In genomic region chr17:14299261-14300093, GRCh38 we compare ENCODE assay signal across 1 cellular context.
A peak's percentile ranks its signal among the peaks of the same experiment; 100 is the strongest.
TF ChIP-seq lines count a peak whose summit lies in the region.

No MANE protein-coding gene starts in this region.

TF ChIP-seq in HepG2, 621 proteins besides CTCF, POLR2A, EP300 and RAD21 (continued from another document and continues in another):
- TF ChIP-seq PAXIP1 (CRISPR knock-in tag; conservative IDR thresholded peaks at IDR 0.05) (peak; percentile 35; the same call in 1 of the 2 replicates), TMF1 (CRISPR knock-in tag; IDR thresholded peaks at IDR 0.05; ENCODE audit: low read depth) (no peak), SNAPC4 (CRISPR knock-in tag; IDR thresholded peaks at IDR 0.05) (peak; percentile 69; the same call in 1 of the 2 replicates), ZSCAN22 (CRISPR knock-in tag; IDR thresholded peaks at IDR 0.05) (no peak), GATAD2A (CRISPR knock-in tag; IDR thresholded peaks at IDR 0.05) (peak; percentile 61; the same call in 1 of the 2 replicates), PRDM10 (CRISPR knock-in tag; IDR thresholded peaks at IDR 0.05; ENCODE audit: low read depth) (no peak), PBX2 (CRISPR knock-in tag; IDR thresholded peaks at IDR 0.05) (peak; percentile 63), ZNF329 (CRISPR knock-in tag; IDR thresholded peaks at IDR 0.05; ENCODE audit: low read depth) (no peak), SAP130 (CRISPR knock-in tag; IDR thresholded peaks at IDR 0.05; ENCODE audit: low read depth) (peak; percentile 74; the same call in 1 of the 2 replicates), RXRA (CRISPR knock-in tag; IDR thresholded peaks at IDR 0.05) (peak; percentile 61), NONO (IDR thresholded peaks at IDR 0.05) (no peak), NONO (CRISPR knock-in tag; conservative IDR thresholded peaks at IDR 0.05) (peak; percentile 77), ZNF142 (CRISPR knock-in tag; IDR thresholded peaks at IDR 0.05) (peak; percentile 96; the same call in 1 of the 2 replicates), ZFP36 (IDR thresholded peaks at IDR 0.05; ENCODE audit: borderline replicate concordance, low read depth, low read length, partially characterized antibody) (no peak), NFE2L1 (CRISPR knock-in tag; IDR thresholded peaks at IDR 0.05; ENCODE audit: borderline replicate concordance) (no peak), ZNF891 (CRISPR knock-in tag; IDR thresholded peaks at IDR 0.05) (no peak), SNAI1 (CRISPR knock-in tag; IDR thresholded peaks at IDR 0.05; ENCODE audit: borderline replicate concordance) (peak; percentile 81; the same call in 1 of the 2 replicates), PRMT3 (CRISPR knock-in tag; IDR thresholded peaks at IDR 0.05; ENCODE audit: borderline replicate concordance, low read depth) (no peak), ATF1 (CRISPR knock-in tag; IDR thresholded peaks at IDR 0.05) (no peak), ZFY (CRISPR knock-in tag; IDR thresholded peaks at IDR 0.05) (no peak; the same call in none of the 2 replicates), ZBTB8A (CRISPR knock-in tag; IDR thresholded peaks at IDR 0.05; ENCODE audit: borderline replicate concordance, low read depth) (no peak), ZNF207 (IDR thresholded peaks at IDR 0.05; ENCODE audit: borderline replicate concordance) (no peak), PLRG1 (conservative IDR thresholded peaks at IDR 0.05) (no peak), ZMAT3 (CRISPR knock-in tag; conservative IDR thresholded peaks at IDR 0.05) (0 out of 2 replicates have a peak, but pooled peaks have one; percentile 48), ZFX (CRISPR knock-in tag; IDR thresholded peaks at IDR 0.05; ENCODE audit: low read depth) (peak; percentile 61; the same call in 1 of the 2 replicates), SAFB2 (CRISPR knock-in tag; IDR thresholded peaks at IDR 0.05; ENCODE audit: borderline replicate concordance, low read depth) (no peak), ARID3A (IDR thresholded peaks at IDR 0.05; ENCODE audit: low read depth, low read length) (no peak), ZNF768 (CRISPR knock-in tag; IDR thresholded peaks at IDR 0.05) (peak; percentile 50; the same call in 1 of the 2 replicates), SOX5 (CRISPR knock-in tag; IDR thresholded peaks at IDR 0.05; ENCODE audit: borderline replicate concordance) (peak; percentile 19; the same call in 1 of the 2 replicates), HNRNPLL (IDR thresholded peaks at IDR 0.05; ENCODE audit: low read depth, low read length, poor library complexity, severe bottlenecking) (peak; percentile 86), ZNF451 (CRISPR knock-in tag; IDR thresholded peaks at IDR 0.05) (peak; percentile 36; the same call in 1 of the 2 replicates), PHF20 (CRISPR knock-in tag; IDR thresholded peaks at IDR 0.05) (peak; percentile 45), ZBTB21 (CRISPR knock-in tag; IDR thresholded peaks at IDR 0.05) (no peak), ZNF503 (CRISPR knock-in tag; IDR thresholded peaks at IDR 0.05) (0 out of 2 replicates have a peak, but pooled peaks have one; percentile 28)
